Comparison of ENCODE assay signal across 30 cellular contexts in genomic region chr11:118544010-118544646, GRCh38. TPM values are rescaled to one million over a fixed set of nuclear protein-coding genes. Genes with fewer than 3 reads are reported as not detected.
"Had no signal": no experiment of that assay in that cellular context is flagged by ENCODE, and none has a peak within 500 bp of the region (broad histone marks: within the 10 kb centered on the region; RNA-seq: fewer than 3 reads in every experiment).

No MANE protein-coding gene starts in this region.

- H3K36me3 Mint-ChIP-seq: natural killer cell had no signal

- H3K27me3 Mint-ChIP-seq: progenitor cell of endocrine pancreas; stimulated activated naive CD8-positive, alpha-beta T cell treated with anti-CD3 and anti-CD28 coated beads, Interleukin-15, amount 100 ng/mL, for 72 hours had no signal

- DNase-seq: cortex of kidney; foreskin keratinocyte; heart left ventricle; kidney; left ventricle myocardium inferior; lower lobe of right lung; natural killer cell; pancreas; stimulated activated CD4-positive, alpha-beta T cell treated with anti-CD3 and anti-CD28 coated beads, Interleukin-12 subunit alpha, Interleukin-12 subunit beta, amount 100 ng/mL, for 4 hours; stimulated activated CD4-positive, alpha-beta T cell treated with anti-CD3 and anti-CD28 coated beads, Interleukin-1b, Interleukin-23, amount 100 ng/mL, for 48 hours; stimulated activated CD4-positive, alpha-beta T cell treated with anti-CD3 and anti-CD28 coated beads, Interleukin-4, amount 100 ng/mL, for 1 hour; stimulated activated CD8-positive, alpha-beta memory T cell treated with anti-CD3 and anti-CD28 coated beads, Interleukin-4, amount 100 ng/mL, for 48 hours; stimulated activated naive CD4-positive, alpha-beta T cell; stimulated activated naive CD8-positive, alpha-beta T cell treated with anti-CD3 and anti-CD28 coated beads, Interleukin-15, amount 100 ng/mL, for 72 hours; transverse colon had no signal

- H2AFZ ChIP-seq: hepatocyte had no signal

- H3K4me3 ChIP-seq: esophagus muscularis mucosa, gastroesophageal sphincter, heart left ventricle, hepatocyte, left ventricle myocardium inferior, lower lobe of right lung, pancreas, smooth muscle cell, suprapubic skin, transverse colon, vagina had no signal

- H3K4me1 ChIP-seq: esophagus muscularis mucosa, foreskin keratinocyte, gastroesophageal sphincter, heart left ventricle, left ventricle myocardium inferior, lower lobe of right lung, pancreas, suprapubic skin, transverse colon, vagina had no signal

- H3K27ac ChIP-seq: esophagus muscularis mucosa, foreskin keratinocyte, gastroesophageal sphincter, heart left ventricle, hepatocyte, left ventricle myocardium inferior, lower lobe of right lung, neutrophil, pancreas, suprapubic skin, transverse colon, vagina had no signal

- H3K9me3 ChIP-seq: esophagus muscularis mucosa, gastroesophageal sphincter, heart left ventricle, left ventricle myocardium inferior, lower lobe of right lung, neutrophil, pancreas, suprapubic skin, transverse colon, vagina had no signal

- FAIRE-seq: endothelial cell of umbilical vein, kidney, pancreas had no signal

- H3K27ac Mint-ChIP-seq: natural killer cell, progenitor cell of endocrine pancreas had no signal

- H3K4me3 Mint-ChIP-seq: natural killer cell; neural crest cell; stimulated activated naive CD8-positive, alpha-beta T cell treated with anti-CD3 and anti-CD28 coated beads, Interleukin-15, amount 100 ng/mL, for 72 hours had no signal

- H3K4me2 ChIP-seq: hepatocyte, smooth muscle cell had no signal

- H3K27me3 ChIP-seq: esophagus muscularis mucosa, foreskin keratinocyte, gastroesophageal sphincter, heart left ventricle, hepatocyte, neutrophil, pancreas, suprapubic skin, transverse colon, vagina had no signal

- H3K4me1 Mint-ChIP-seq: natural killer cell; neural crest cell; stimulated activated naive CD8-positive, alpha-beta T cell treated with anti-CD3 and anti-CD28 coated beads, Interleukin-15, amount 100 ng/mL, for 72 hours had no signal

- H3K9me3 Mint-ChIP-seq: natural killer cell; neural crest cell; stimulated activated naive CD8-positive, alpha-beta T cell treated with anti-CD3 and anti-CD28 coated beads, Interleukin-15, amount 100 ng/mL, for 72 hours had no signal

- ATAC-seq: foreskin keratinocyte; gastroesophageal sphincter; heart left ventricle; lower lobe of right lung; natural killer cell; pancreas; sciatic nerve; stimulated activated naive CD8-positive, alpha-beta T cell treated with anti-CD3 and anti-CD28 coated beads, Interleukin-15, amount 100 ng/mL, for 72 hours had no signal

- H3K79me2 ChIP-seq: hepatocyte had no signal

RNA-seq across cellular contexts. Expression of gene TTC36, which starts 16.9 kb away (rescaled TPM):
- total RNA-seq: epithelial cell of proximal tubule, foreskin keratinocyte, mononuclear cell, smooth muscle cell, vagina had no signal
- polyA plus RNA-seq: endothelial cell of umbilical vein, fibroblast of lung, foreskin keratinocyte, thymus had no signal
